ENCODE assay signal across 24 cellular contexts in genomic region chr17:47727704-47728036, GRCh38. TPM values are rescaled to one million over a fixed set of nuclear protein-coding genes. Genes with fewer than 3 reads are reported as not detected.
DNase-seq lines count a peak whose midpoint lies in the region; ATAC-seq and TF ChIP-seq lines count a peak whose summit lies in the region.
"Had no signal": no experiment of that assay in that cellular context is flagged by ENCODE, and none has a peak within 500 bp of the region (broad histone marks: within the 10 kb centered on the region; RNA-seq: fewer than 3 reads in every experiment).

No MANE protein-coding gene starts in this region.

- no peaks in the 10 kb centered on the region for H3K36me3 ChIP-seq in WERI-Rb-1
- no peaks in the 10 kb centered on the region for H3K36me3 ChIP-seq in spleen
- H3K36me3 ChIP-seq: brain microvascular endothelial cell, prostate gland, sigmoid colon, uterus had no signal

- H3K9me3 ChIP-seq in WERI-Rb-1 (ENCODE audit: severe bottlenecking) (no peaks in the 10 kb centered on the region), spleen (no peaks in the 10 kb centered on the region)
- H3K9me3 ChIP-seq: prostate gland, sigmoid colon, uterus had no signal

- no peak overlapping the region for H3K4me3 Mint-ChIP-seq in activated naive CD4-positive, alpha-beta T cell treated with anti-CD3 and anti-CD28 coated beads, Interleukin-2, amount 50 U/mL, for 24 hours
- H3K4me3 Mint-ChIP-seq: T-helper 17 cell had no signal

- H3K27me3 Mint-ChIP-seq in activated naive CD4-positive, alpha-beta T cell treated with anti-CD3 and anti-CD28 coated beads, Interleukin-2, amount 50 U/mL, for 24 hours, result no peaks in the 10 kb centered on the region

- no peak for TF ChIP-seq CTCF in WERI-Rb-1 (IDR thresholded peaks at IDR 0.05; ENCODE audit: low read depth, low read length)
- TF ChIP-seq CTCF in spleen (IDR thresholded peaks at IDR 0.05 in 8 of 11, conservative IDR thresholded peaks at IDR 0.05 in 3 of 11), result no peak

- DNase-seq in NCI-H524 (lab: John Stamatoyannopoulos, UW) (peak; percentile 32 to 68), NCI-H524 treated with DMSO at 0.1 percent for 48 hours (lab: John Stamatoyannopoulos, UW) (no peak), WERI-Rb-1 (peak; percentile 58), spleen (peak; percentile 54), AG20443 (ENCODE audit: low spot score) (no peak)
- no peak for DNase-seq in activated naive CD4-positive, alpha-beta T cell treated with anti-CD3 and anti-CD28 coated beads, Interleukin-2, amount 50 U/mL, for 16 hours
- DNase-seq: activated CD4-positive, alpha-beta T cell treated with anti-CD3 and anti-CD28 coated beads, Interleukin-2, amount 50 U/mL, for 1 hour; AML-193; brain microvascular endothelial cell; hippocampal formation; NCI-H2029 treated with DMSO at 0.1 percent for 48 hours; NCI-H2227 treated with DMSO at 0.1 percent for 48 hours; sigmoid colon; stimulated activated naive CD8-positive, alpha-beta T cell treated with anti-CD3 and anti-CD28 coated beads, Interleukin-15, Interleukin-2, amounts not matched to agents 100 U/mL and 50 U/mL, for 24 hours; T-helper 17 cell; uterus had no signal

- TF ChIP-seq POLR2A in spleen (IDR thresholded peaks at IDR 0.05), result no peak

- H3K36me3 Mint-ChIP-seq in activated naive CD4-positive, alpha-beta T cell treated with anti-CD3 and anti-CD28 coated beads, Interleukin-2, amount 50 U/mL, for 24 hours, result no peaks in the 10 kb centered on the region

- peaks cover 0 to 39% (median 10%) of the 10 kb centered on the region in 6 donors for H3K4me1 ChIP-seq in spleen
- H3K4me1 ChIP-seq: prostate gland, uterus had no signal

- 83 to 93% (median 91%) methylated on average over 7 to 9 of the region's 9 CpGs for WGBS in spleen, 5 donors

- H3K27ac Mint-ChIP-seq in activated naive CD4-positive, alpha-beta T cell treated with anti-CD3 and anti-CD28 coated beads, Interleukin-2, amount 50 U/mL, for 24 hours, result peak overlapping the region; percentile 7
- H3K27ac Mint-ChIP-seq: T-helper 17 cell had no signal

- H3K4me1 Mint-ChIP-seq in activated naive CD4-positive, alpha-beta T cell treated with anti-CD3 and anti-CD28 coated beads, Interleukin-2, amount 50 U/mL, for 24 hours, result peaks cover 78% of the 10 kb centered on the region

- H3K4me3 ChIP-seq in WERI-Rb-1 (ENCODE audit: low read depth, low read length) (no peak overlapping the region), spleen (no peak overlapping the region)
- H3K4me3 ChIP-seq: prostate gland, sigmoid colon, uterus had no signal

- H3K9me3 Mint-ChIP-seq in activated naive CD4-positive, alpha-beta T cell treated with anti-CD3 and anti-CD28 coated beads, Interleukin-2, amount 50 U/mL, for 24 hours, result no peaks in the 10 kb centered on the region

- intact Hi-C loops in spleen (cut with DNase I; ENCODE audit: low total_unique reads), result no loop called here

- H3K27ac ChIP-seq in WERI-Rb-1 (no peak overlapping the region), spleen (no peak overlapping the region)
- H3K27ac ChIP-seq: brain microvascular endothelial cell, prostate gland, sigmoid colon, uterus had no signal

- no peak for ATAC-seq in HG03457 (IDR thresholded peaks at IDR 0.05; ENCODE audit: unreplicated experiment)
- ATAC-seq: left lobe of liver; stimulated activated naive CD8-positive, alpha-beta T cell treated with anti-CD3 and anti-CD28 coated beads, Interleukin-15, Interleukin-2, amounts not matched to agents 100 U/mL and 50 U/mL, for 24 hours; T-helper 17 cell had no signal

- no peaks in the 10 kb centered on the region for H3K27me3 ChIP-seq in WERI-Rb-1 (ENCODE audit: insufficient read depth, low read depth, severe bottlenecking)
- H3K27me3 ChIP-seq in spleen (replicated peaks in 1 of 7), result peaks cover 0 to 65% (median 10%) of the 10 kb centered on the region in 7 donors

RNA-seq across cellular contexts. Expression of gene TBX21, which starts 5.4 kb away (rescaled TPM):
- 10 to 100 TPM; 10.4 to 21.7 (median 12.2) TPM for total RNA-seq in spleen
- 1 to 10 TPM; 2.6 to 8.3 (median 3.8) TPM for polyA plus RNA-seq in spleen
- total RNA-seq: HT-29, M059J, myocyte, RPMI7951 had no signal

RNA-seq across cellular contexts. Expression of gene TBKBP1, which starts 33.7 kb away (rescaled TPM):
- total RNA-seq in spleen, result 10 to 100 TPM; 11.6 to 28.0 (median 19.6) TPM
- 10 to 100 TPM in 2 of 3 donors, 1 to 10 TPM in 1; 3.8 to 25.7 (median 10.2) TPM for polyA plus RNA-seq in spleen

Comparison
In these comparisons a context has a peak if more than half of its experiments do, and no peak if none do; other contexts are left out.
1. DNase-seq: peak in NCI-H524 (2 of 2), WERI-Rb-1 (single experiment) and spleen (single experiment); none in NCI-H524 treated with DMSO at 0.1 percent for 48 hours (single experiment), activated naive CD4-positive, alpha-beta T cell treated with anti-CD3 and anti-CD28 coated beads, Interleukin-2, amount 50 U/mL, for 16 hours (single experiment) and AG20443 (single experiment).